ENCODE assay signal across 32 cellular contexts in genomic region chr13:73088332-73088935, GRCh38.
"Had no signal": no experiment of that assay in that cellular context is flagged by ENCODE, and none has a peak within 500 bp of the region (broad histone marks: within the 10 kb centered on the region; RNA-seq: fewer than 3 reads in every experiment).

No MANE protein-coding gene starts in this region.

- H3K4me3 ChIP-seq: coronary artery, dorsolateral prefrontal cortex, esophagus squamous epithelium, gastroesophageal sphincter, heart right ventricle had no signal

- H3K27ac ChIP-seq: brain microvascular endothelial cell, coronary artery, dorsolateral prefrontal cortex, esophagus squamous epithelium, gastroesophageal sphincter, heart right ventricle, WERI-Rb-1 had no signal

- H3K27me3 ChIP-seq: brain microvascular endothelial cell, dorsolateral prefrontal cortex, esophagus squamous epithelium, gastroesophageal sphincter, heart right ventricle had no signal

- H3K4me1 ChIP-seq: gastroesophageal sphincter had no signal

- FAIRE-seq: astrocyte, bronchial epithelial cell, endothelial cell of umbilical vein had no signal

- ATAC-seq: activated CD4-positive, alpha-beta T cell treated with anti-CD3 and anti-CD28 coated beads for 36 hours; activated CD8-positive, alpha-beta memory T cell treated with anti-CD3 and anti-CD28 coated beads, Interleukin-2, amount 10 ng/mL, durations not matched to agents 7 days and 5 days; activated CD8-positive, alpha-beta T cell treated with anti-CD3 and anti-CD28 coated beads, Interleukin-2, amount 10 ng/mL, durations not matched to agents 7 days and 5 days; activated naive CD4-positive, alpha-beta T cell treated with anti-CD3 and anti-CD28 coated beads, Interleukin-2, amount 50 U/mL, for 72 hours; gastroesophageal sphincter; heart right ventricle; T-helper 17 cell had no signal

- DNase-seq: activated CD4-positive, alpha-beta memory T cell treated with anti-CD3 and anti-CD28 coated beads for 36 hours; activated CD4-positive, alpha-beta T cell treated with anti-CD3 and anti-CD28 coated beads for 36 hours; activated CD4-positive, alpha-beta T cell treated with anti-CD3 and anti-CD28 coated beads, Interleukin-2, amount 10 ng/mL, durations not matched to agents 24 days and 14 days; activated CD4-positive, CD25-positive, alpha-beta regulatory T cell; activated CD4-positive, CD25-positive, alpha-beta regulatory T cell treated with anti-CD3 and anti-CD28 coated beads, Interleukin-2, amount 50 U/mL, for 72 hours; activated CD8-positive, alpha-beta memory T cell treated with anti-CD3 and anti-CD28 coated beads, Interleukin-2, amount 10 ng/mL, durations not matched to agents 7 days and 5 days; activated CD8-positive, alpha-beta memory T cell treated with anti-CD3 and anti-CD28 coated beads, Interleukin-2, amount 50 U/mL, for 4 hours; activated CD8-positive, alpha-beta T cell treated with anti-CD3 and anti-CD28 coated beads, Interleukin-2, amount 10 ng/mL, durations not matched to agents 7 days and 5 days; activated gamma-delta T cell; activated naive CD4-positive, alpha-beta T cell; activated naive CD4-positive, alpha-beta T cell treated with anti-CD3 and anti-CD28 coated beads, Interleukin-2, amount 10 ng/mL, durations not matched to agents 7 days and 5 days; activated naive CD8-positive, alpha-beta T cell treated with anti-CD3 and anti-CD28 coated beads, Interleukin-2, amount 10 ng/mL, durations not matched to agents 7 days and 5 days; activated T-cell treated with anti-CD3 and anti-CD28 coated beads, Interleukin-2, amount 50 U/mL, for 1 hour; activated T-cell treated with anti-CD3 and anti-CD28 coated beads, Interleukin-2, amount 50 U/mL, for 48 hours; amniotic stem cell; anterior cingulate cortex; brain microvascular endothelial cell; dorsolateral prefrontal cortex; effector memory CD4-positive, alpha-beta T cell; esophagus squamous epithelium; foreskin melanocyte; heart right ventricle; T-helper 1 cell; T-helper 17 cell; T1000; WERI-Rb-1 had no signal

- H3K36me3 ChIP-seq: brain microvascular endothelial cell, esophagus squamous epithelium, gastroesophageal sphincter, heart right ventricle, WERI-Rb-1 had no signal
